1 cellular context compared by ENCODE assay signal in genomic region chr4:145530189-145530588, GRCh38.
TF ChIP-seq lines count a peak whose summit lies in the region.

No MANE protein-coding gene starts in this region.

TF ChIP-seq in GM12878, 131 proteins besides CTCF, POLR2A, EP300 and RAD21 (continued from another document):
- no peak for TF ChIP-seq HSF1 (IDR thresholded peaks at IDR 0.05; ENCODE audit: low read depth, low read length)
